1 cellular context compared by ENCODE assay signal in the genomic region with DNA sequence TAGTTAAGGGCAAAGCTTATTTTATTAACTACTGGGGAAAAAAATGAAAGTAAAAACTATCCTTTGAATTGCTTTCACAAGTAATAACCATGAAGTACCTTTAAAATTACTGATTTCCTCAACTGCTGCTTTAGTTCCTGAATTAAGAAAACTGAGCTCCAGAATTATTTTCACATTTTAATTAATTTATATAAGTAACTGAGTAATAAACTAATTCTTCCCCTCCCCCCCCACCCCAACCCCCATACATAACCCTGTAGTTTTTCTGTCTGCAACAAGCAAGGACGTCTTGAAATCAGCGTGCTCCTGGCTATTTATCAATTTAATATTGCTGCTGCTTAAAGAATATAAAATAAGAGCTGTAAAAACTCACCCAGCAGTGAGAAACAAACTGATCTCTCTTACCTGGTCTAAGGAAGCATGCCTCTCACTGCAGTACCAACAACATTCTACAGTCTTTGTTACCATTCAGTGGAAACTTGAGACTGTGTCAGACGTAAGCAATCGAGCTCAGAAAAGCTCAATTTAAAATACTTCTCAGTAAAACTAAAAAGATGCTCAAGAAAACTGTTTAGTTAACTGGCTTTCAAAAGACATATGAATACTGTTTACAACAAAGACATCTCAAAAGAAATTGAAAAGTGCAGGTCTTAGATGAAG.
TF ChIP-seq lines count a peak whose summit lies in the region.

No MANE protein-coding gene starts in this region.

TF ChIP-seq in GM12878, 131 proteins besides CTCF, POLR2A, EP300 and RAD21 (continued from another document and continues in another):
- TF ChIP-seq, protein P1, sequence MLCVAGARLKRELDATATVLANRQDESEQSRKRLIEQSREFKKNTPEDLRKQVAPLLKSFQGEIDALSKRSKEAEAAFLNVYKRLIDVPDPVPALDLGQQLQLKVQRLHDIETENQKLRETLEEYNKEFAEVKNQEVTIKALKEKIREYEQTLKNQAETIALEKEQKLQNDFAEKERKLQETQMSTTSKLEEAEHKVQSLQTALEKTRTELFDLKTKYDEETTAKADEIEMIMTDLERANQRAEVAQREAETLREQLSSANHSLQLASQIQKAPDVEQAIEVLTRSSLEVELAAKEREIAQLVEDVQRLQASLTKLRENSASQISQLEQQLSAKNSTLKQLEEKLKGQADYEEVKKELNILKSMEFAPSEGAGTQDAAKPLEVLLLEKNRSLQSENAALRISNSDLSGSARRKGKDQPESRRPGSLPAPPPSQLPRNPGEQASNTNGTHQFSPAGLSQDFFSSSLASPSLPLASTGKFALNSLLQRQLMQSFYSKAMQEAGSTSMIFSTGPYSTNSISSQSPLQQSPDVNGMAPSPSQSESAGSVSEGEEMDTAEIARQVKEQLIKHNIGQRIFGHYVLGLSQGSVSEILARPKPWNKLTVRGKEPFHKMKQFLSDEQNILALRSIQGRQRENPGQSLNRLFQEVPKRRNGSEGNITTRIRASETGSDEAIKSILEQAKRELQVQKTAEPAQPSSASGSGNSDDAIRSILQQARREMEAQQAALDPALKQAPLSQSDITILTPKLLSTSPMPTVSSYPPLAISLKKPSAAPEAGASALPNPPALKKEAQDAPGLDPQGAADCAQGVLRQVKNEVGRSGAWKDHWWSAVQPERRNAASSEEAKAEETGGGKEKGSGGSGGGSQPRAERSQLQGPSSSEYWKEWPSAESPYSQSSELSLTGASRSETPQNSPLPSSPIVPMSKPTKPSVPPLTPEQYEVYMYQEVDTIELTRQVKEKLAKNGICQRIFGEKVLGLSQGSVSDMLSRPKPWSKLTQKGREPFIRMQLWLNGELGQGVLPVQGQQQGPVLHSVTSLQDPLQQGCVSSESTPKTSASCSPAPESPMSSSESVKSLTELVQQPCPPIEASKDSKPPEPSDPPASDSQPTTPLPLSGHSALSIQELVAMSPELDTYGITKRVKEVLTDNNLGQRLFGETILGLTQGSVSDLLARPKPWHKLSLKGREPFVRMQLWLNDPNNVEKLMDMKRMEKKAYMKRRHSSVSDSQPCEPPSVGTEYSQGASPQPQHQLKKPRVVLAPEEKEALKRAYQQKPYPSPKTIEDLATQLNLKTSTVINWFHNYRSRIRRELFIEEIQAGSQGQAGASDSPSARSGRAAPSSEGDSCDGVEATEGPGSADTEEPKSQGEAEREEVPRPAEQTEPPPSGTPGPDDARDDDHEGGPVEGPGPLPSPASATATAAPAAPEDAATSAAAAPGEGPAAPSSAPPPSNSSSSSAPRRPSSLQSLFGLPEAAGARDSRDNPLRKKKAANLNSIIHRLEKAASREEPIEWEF (IDR thresholded peaks at IDR 0.05; ENCODE audit: insufficient replicate concordance, low read depth, low read length), result peak; percentile 44
- TF ChIP-seq TBL1XR1 (IDR thresholded peaks at IDR 0.05; ENCODE audit: low read depth, low read length), result no peak
- TF ChIP-seq RFX5 (IDR thresholded peaks at IDR 0.05; ENCODE audit: low read depth, low read length), result no peak
- TF ChIP-seq JUND (IDR thresholded peaks at IDR 0.05; ENCODE audit: low read depth, low read length), result no peak
- TF ChIP-seq IRF4 (IDR thresholded peaks at IDR 0.05; ENCODE audit: low read depth, low read length), result 0 out of 2 replicates have a peak, but pooled peaks have one; percentile 20
- peak in 1 of 2 experiments; percentile 90; a peak in 2 of 4 replicates for TF ChIP-seq SRF (IDR thresholded peaks at IDR 0.05; ENCODE audit: low read depth in 2 of 2, low read length in 2 of 2)
- 0 out of 2 replicates have a peak, but pooled peaks have one; percentile 17 for TF ChIP-seq YY1 (IDR thresholded peaks at IDR 0.05; ENCODE audit: low read depth, low read length)
- no peak for TF ChIP-seq IKZF1 (conservative IDR thresholded peaks at IDR 0.05)
- no peak for TF ChIP-seq E2F4 (IDR thresholded peaks at IDR 0.05; ENCODE audit: low read depth, low read length)
- no peak for TF ChIP-seq GABPA (IDR thresholded peaks at IDR 0.05; ENCODE audit: low read depth)
- no peak for TF ChIP-seq ZNF384 (IDR thresholded peaks at IDR 0.05; ENCODE audit: borderline replicate concordance, low read depth, low read length)
- no peak for TF ChIP-seq IKZF2 (IDR thresholded peaks at IDR 0.05)
- no peak for TF ChIP-seq HDGF (IDR thresholded peaks at IDR 0.05)
- no peak for TF ChIP-seq ATF2 (IDR thresholded peaks at IDR 0.05; ENCODE audit: low read length)
- no peak for TF ChIP-seq MYB (IDR thresholded peaks at IDR 0.05; ENCODE audit: borderline replicate concordance, low read depth, low read length)
- TF ChIP-seq USF1 (IDR thresholded peaks at IDR 0.05; ENCODE audit: borderline replicate concordance, extremely low read length, insufficient read depth, low read depth, low read length), result no peak
- TF ChIP-seq CHD2 (IDR thresholded peaks at IDR 0.05; ENCODE audit: borderline replicate concordance, low read depth, low read length), result no peak
- TF ChIP-seq PKNOX1 (IDR thresholded peaks at IDR 0.05), result no peak
- TF ChIP-seq, protein P2, sequence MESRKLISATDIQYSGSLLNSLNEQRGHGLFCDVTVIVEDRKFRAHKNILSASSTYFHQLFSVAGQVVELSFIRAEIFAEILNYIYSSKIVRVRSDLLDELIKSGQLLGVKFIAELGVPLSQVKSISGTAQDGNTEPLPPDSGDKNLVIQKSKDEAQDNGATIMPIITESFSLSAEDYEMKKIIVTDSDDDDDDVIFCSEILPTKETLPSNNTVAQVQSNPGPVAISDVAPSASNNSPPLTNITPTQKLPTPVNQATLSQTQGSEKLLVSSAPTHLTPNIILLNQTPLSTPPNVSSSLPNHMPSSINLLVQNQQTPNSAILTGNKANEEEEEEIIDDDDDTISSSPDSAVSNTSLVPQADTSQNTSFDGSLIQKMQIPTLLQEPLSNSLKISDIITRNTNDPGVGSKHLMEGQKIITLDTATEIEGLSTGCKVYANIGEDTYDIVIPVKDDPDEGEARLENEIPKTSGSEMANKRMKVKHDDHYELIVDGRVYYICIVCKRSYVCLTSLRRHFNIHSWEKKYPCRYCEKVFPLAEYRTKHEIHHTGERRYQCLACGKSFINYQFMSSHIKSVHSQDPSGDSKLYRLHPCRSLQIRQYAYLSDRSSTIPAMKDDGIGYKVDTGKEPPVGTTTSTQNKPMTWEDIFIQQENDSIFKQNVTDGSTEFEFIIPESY (IDR thresholded peaks at IDR 0.05), result no peak
- no peak for TF ChIP-seq NFXL1 (IDR thresholded peaks at IDR 0.05; ENCODE audit: borderline replicate concordance)
- TF ChIP-seq TAF1 (IDR thresholded peaks at IDR 0.05; ENCODE audit: borderline replicate concordance, low read depth, low read length), result peak; percentile 42; the same call in 1 of the 2 replicates
- no peak for TF ChIP-seq EED (IDR thresholded peaks at IDR 0.05; ENCODE audit: low read depth)
- TF ChIP-seq CHD4 (IDR thresholded peaks at IDR 0.05), result no peak
- TF ChIP-seq, protein P3, sequence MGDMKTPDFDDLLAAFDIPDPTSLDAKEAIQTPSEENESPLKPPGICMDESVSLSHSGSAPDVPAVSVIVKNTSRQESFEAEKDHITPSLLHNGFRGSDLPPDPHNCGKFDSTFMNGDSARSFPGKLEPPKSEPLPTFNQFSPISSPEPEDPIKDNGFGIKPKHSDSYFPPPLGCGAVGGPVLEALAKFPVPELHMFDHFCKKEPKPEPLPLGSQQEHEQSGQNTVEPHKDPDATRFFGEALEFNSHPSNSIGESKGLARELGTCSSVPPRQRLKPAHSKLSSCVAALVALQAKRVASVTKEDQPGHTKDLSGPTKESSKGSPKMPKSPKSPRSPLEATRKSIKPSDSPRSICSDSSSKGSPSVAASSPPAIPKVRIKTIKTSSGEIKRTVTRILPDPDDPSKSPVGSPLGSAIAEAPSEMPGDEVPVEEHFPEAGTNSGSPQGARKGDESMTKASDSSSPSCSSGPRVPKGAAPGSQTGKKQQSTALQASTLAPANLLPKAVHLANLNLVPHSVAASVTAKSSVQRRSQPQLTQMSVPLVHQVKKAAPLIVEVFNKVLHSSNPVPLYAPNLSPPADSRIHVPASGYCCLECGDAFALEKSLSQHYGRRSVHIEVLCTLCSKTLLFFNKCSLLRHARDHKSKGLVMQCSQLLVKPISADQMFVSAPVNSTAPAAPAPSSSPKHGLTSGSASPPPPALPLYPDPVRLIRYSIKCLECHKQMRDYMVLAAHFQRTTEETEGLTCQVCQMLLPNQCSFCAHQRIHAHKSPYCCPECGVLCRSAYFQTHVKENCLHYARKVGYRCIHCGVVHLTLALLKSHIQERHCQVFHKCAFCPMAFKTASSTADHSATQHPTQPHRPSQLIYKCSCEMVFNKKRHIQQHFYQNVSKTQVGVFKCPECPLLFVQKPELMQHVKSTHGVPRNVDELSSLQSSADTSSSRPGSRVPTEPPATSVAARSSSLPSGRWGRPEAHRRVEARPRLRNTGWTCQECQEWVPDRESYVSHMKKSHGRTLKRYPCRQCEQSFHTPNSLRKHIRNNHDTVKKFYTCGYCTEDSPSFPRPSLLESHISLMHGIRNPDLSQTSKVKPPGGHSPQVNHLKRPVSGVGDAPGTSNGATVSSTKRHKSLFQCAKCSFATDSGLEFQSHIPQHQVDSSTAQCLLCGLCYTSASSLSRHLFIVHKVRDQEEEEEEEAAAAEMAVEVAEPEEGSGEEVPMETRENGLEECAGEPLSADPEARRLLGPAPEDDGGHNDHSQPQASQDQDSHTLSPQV (IDR thresholded peaks at IDR 0.05), result no peak
- TF ChIP-seq CREB1 (IDR thresholded peaks at IDR 0.05; ENCODE audit: low read depth), result no peak
- TF ChIP-seq NR2C2 (IDR thresholded peaks at IDR 0.05; ENCODE audit: borderline replicate concordance, control insufficient read depth, insufficient read length, low read depth), result peak; percentile 44
- TF ChIP-seq TCF12 (IDR thresholded peaks at IDR 0.05; ENCODE audit: low read depth, low read length), result no peak
- no peak for TF ChIP-seq ZNF687 (IDR thresholded peaks at IDR 0.05)
- TF ChIP-seq SMAD1 (IDR thresholded peaks at IDR 0.05; ENCODE audit: low read depth, partially characterized antibody), result no peak
- no peak for TF ChIP-seq EGR1 (IDR thresholded peaks at IDR 0.05; ENCODE audit: borderline replicate concordance in 1 of 2, low read depth in 2 of 2, low read length in 2 of 2)
